Comparison of ENCODE assay signal across 20 cellular contexts in genomic region chr5:102283111-102283797, GRCh38. TPM values are rescaled to one million over a fixed set of nuclear protein-coding genes. Genes with fewer than 3 reads are reported as not detected.
DNase-seq lines count a peak whose midpoint lies in the region; ATAC-seq and TF ChIP-seq lines count a peak whose summit lies in the region.
"Had no signal": no experiment of that assay in that cellular context is flagged by ENCODE, and none has a peak within 500 bp of the region (broad histone marks: within the 10 kb centered on the region; RNA-seq: fewer than 3 reads in every experiment).

No MANE protein-coding gene starts in this region.

- H3K27me3 Mint-ChIP-seq in Calu3 (ENCODE audit: unreplicated experiment) (no peaks in the 10 kb centered on the region), endodermal cell (ENCODE audit: insufficient read depth) (no peaks in the 10 kb centered on the region), mesothelial cell of epicardium (ENCODE audit: low read depth) (no peaks in the 10 kb centered on the region)
- H3K27me3 Mint-ChIP-seq: activated B cell treated with CpG ODN at 0.5 μM for 24 hours had no signal

- 88% methylated on average over 1 of the region's 2 CpGs; no CpG with 5 or more reads in 1 of the 2 experiments for WGBS in endodermal cell (ENCODE audit: insufficient coverage in 1 of 2, insufficient read length in 1 of 2), 2 experiments

- no peak overlapping the region for H3K27ac ChIP-seq in endodermal cell (ENCODE audit: low read depth, low read length)
- H3K27ac ChIP-seq: pancreas, upper lobe of left lung had no signal

- H3K4me3 Mint-ChIP-seq in Calu3 (ENCODE audit: low read depth, unreplicated experiment) = no peak overlapping the region
- no peak overlapping the region for H3K4me3 Mint-ChIP-seq in endodermal cell
- no peak overlapping the region for H3K4me3 Mint-ChIP-seq in mesothelial cell of epicardium
- H3K4me3 Mint-ChIP-seq: activated B cell treated with CpG ODN at 0.5 μM for 24 hours; activated naive CD8-positive, alpha-beta T cell treated with anti-CD3 and anti-CD28 coated beads for 36 hours had no signal

- no peaks in the 10 kb centered on the region for H3K36me3 Mint-ChIP-seq in Calu3 (ENCODE audit: insufficient read depth, unreplicated experiment)
- H3K36me3 Mint-ChIP-seq in endodermal cell (ENCODE audit: low read depth) = no peaks in the 10 kb centered on the region
- H3K36me3 Mint-ChIP-seq in mesothelial cell of epicardium = no peaks in the 10 kb centered on the region
- H3K36me3 Mint-ChIP-seq: activated naive CD8-positive, alpha-beta T cell treated with anti-CD3 and anti-CD28 coated beads for 36 hours had no signal

- ATAC-seq in GM21381 (IDR thresholded peaks at IDR 0.05; ENCODE audit: unreplicated experiment) (peak; percentile 57), HG03457 (IDR thresholded peaks at IDR 0.05; ENCODE audit: unreplicated experiment) (peak; percentile 71)
- ATAC-seq: esophagus mucosa, HCT116, pancreas had no signal

- H3K4me1 Mint-ChIP-seq in Calu3 (ENCODE audit: low read depth, unreplicated experiment) (peaks cover 6% of the 10 kb centered on the region), endodermal cell (no peaks in the 10 kb centered on the region), mesothelial cell of epicardium (no peaks in the 10 kb centered on the region)

- intact Hi-C loops in Calu3 (cut with micrococcal nuclease; ENCODE audit: unreplicated experiment) = no loop called here

- no peaks in the 10 kb centered on the region for H3K4me1 ChIP-seq in endodermal cell (ENCODE audit: control insufficient read depth, insufficient read depth, low read length)
- H3K4me1 ChIP-seq: pancreas, upper lobe of left lung had no signal

- H3K9me3 ChIP-seq in endodermal cell (ENCODE audit: control insufficient read depth, low read length) = no peaks in the 10 kb centered on the region
- H3K9me3 ChIP-seq: pancreas, upper lobe of left lung had no signal

- BruUV-seq in Calu3 (replicated peaks; lab: Mats Ljungman, UMichigan) = no TSS peak

- H3K27ac Mint-ChIP-seq in Calu3 (ENCODE audit: unreplicated experiment) (no peak overlapping the region), endodermal cell (no peak overlapping the region), mesothelial cell of epicardium (no peak overlapping the region)
- H3K27ac Mint-ChIP-seq: activated B cell treated with CpG ODN at 0.5 μM for 24 hours; activated naive CD8-positive, alpha-beta T cell treated with anti-CD3 and anti-CD28 coated beads for 36 hours had no signal

- TF ChIP-seq CTCF in Calu3 (IDR thresholded peaks at IDR 0.05; ENCODE audit: unreplicated experiment) = no peak
- TF ChIP-seq CTCF in endodermal cell (conservative IDR thresholded peaks at IDR 0.05) = no peak
- no peak for TF ChIP-seq CTCF in mesothelial cell of epicardium (IDR thresholded peaks at IDR 0.05; ENCODE audit: unreplicated experiment)

- DNase-seq in ELR (ENCODE audit: low read depth) (peak; percentile 38), SKM-1 (lab: John Stamatoyannopoulos, UW; ENCODE audit: unreplicated experiment) (peak; percentile 45), Calu3 (no peak), endodermal cell (no peak), NCI-H774 (lab: John Stamatoyannopoulos, UW) (no peak), mesothelial cell of epicardium (ENCODE audit: low spot score in 2 of 2, unreplicated experiment in 2 of 2) (no peak)
- DNase-seq: activated B cell treated with CpG ODN at 0.5 μM for 24 hours; activated naive CD8-positive, alpha-beta T cell treated with anti-CD3 and anti-CD28 coated beads for 36 hours; mammary epithelial cell; NCI-H1105 treated with DMSO at 0.1 percent for 48 hours; NCI-H526 treated with DMSO at 0.1 percent for 48 hours; pancreas; SHP77; upper lobe of left lung had no signal

- H3K36me3 ChIP-seq in endodermal cell (ENCODE audit: control insufficient read depth, insufficient read depth, low read length) = no peaks in the 10 kb centered on the region
- H3K36me3 ChIP-seq: pancreas, upper lobe of left lung had no signal

- CTCF ChIA-PET in Calu3 (lab: Charles Lee) = no interaction called here

- H3K4me3 ChIP-seq in endodermal cell (ENCODE audit: low read length) = no peak overlapping the region
- H3K4me3 ChIP-seq: pancreas, upper lobe of left lung had no signal

- H3K9ac ChIP-seq in endodermal cell (ENCODE audit: extremely low read depth, low read length, poor library complexity, severe bottlenecking) = no peak overlapping the region

- H3K27me3 ChIP-seq in endodermal cell (ENCODE audit: control insufficient read depth, insufficient read depth, low read length, poor library complexity, severe bottlenecking) = no peaks in the 10 kb centered on the region
- H3K27me3 ChIP-seq: pancreas, upper lobe of left lung had no signal

- H3K9me3 Mint-ChIP-seq in Calu3 (ENCODE audit: low read depth, unreplicated experiment) = no peaks in the 10 kb centered on the region
- no peaks in the 10 kb centered on the region for H3K9me3 Mint-ChIP-seq in endodermal cell
- H3K9me3 Mint-ChIP-seq in mesothelial cell of epicardium = no peaks in the 10 kb centered on the region
- H3K9me3 Mint-ChIP-seq: activated B cell treated with CpG ODN at 0.5 μM for 24 hours; activated naive CD8-positive, alpha-beta T cell treated with anti-CD3 and anti-CD28 coated beads for 36 hours had no signal

RNA-seq across cellular contexts. Expression of gene SLCO4C1, which starts 12.8 kb away (rescaled TPM):
- total RNA-seq in Calu3 (2022) (3.4 and 4.4 TPM in 2 replicates), endodermal cell (1 to 10 TPM; 1.9 to 3.6 TPM), mesothelial cell of epicardium (1.1 to 1.3 TPM (median 1.2 TPM) in 3 replicates)
- polyA plus RNA-seq in endodermal cell (2013, experiment 1 of 2) = 1.4 TPM
- polyA plus RNA-seq in endodermal cell (2013, experiment 2 of 2) = 1.4 TPM
- total RNA-seq: Daoy, esophagus mucosa had no signal
- polyA plus RNA-seq: AG04450 had no signal

Comparison
In these comparisons a context has a peak if more than half of its experiments do, and no peak if none do; other contexts are left out.
1. DNase-seq: peak in ELR (single experiment) and SKM-1 (single experiment); none in Calu3 (single experiment), endodermal cell (single experiment), NCI-H774 (single experiment) and mesothelial cell of epicardium (0 of 2).